25 cellular contexts compared by ENCODE assay signal in genomic region chr15:65949482-65949881, GRCh38.
"Had no signal": no experiment of that assay in that cellular context is flagged by ENCODE, and none has a peak within 500 bp of the region (broad histone marks: within the 10 kb centered on the region; RNA-seq: fewer than 3 reads in every experiment).

No MANE protein-coding gene starts in this region.

- H3K9me3 ChIP-seq: colonic mucosa, esophagus squamous epithelium, gastrocnemius medialis, heart right ventricle, left lung, lower lobe of right lung, mucosa of descending colon had no signal

- H3K36me3 Mint-ChIP-seq: mesothelial cell of epicardium; naive thymus-derived CD4-positive, alpha-beta T cell had no signal

- H3K9me3 Mint-ChIP-seq: dendritic cell treated with granulocyte-macrophage colony-stimulating factor and Interleukin-4, amounts not matched to agents 40 ng/mL and 50 ng/mL, for 4 days; effector memory CD8-positive, alpha-beta T cell; endodermal cell; mesothelial cell of epicardium; naive thymus-derived CD4-positive, alpha-beta T cell had no signal

- H3K4me3 Mint-ChIP-seq: dendritic cell treated with granulocyte-macrophage colony-stimulating factor and Interleukin-4, amounts not matched to agents 40 ng/mL and 50 ng/mL, for 4 days; effector memory CD8-positive, alpha-beta T cell; endodermal cell; mesothelial cell of epicardium; naive thymus-derived CD4-positive, alpha-beta T cell had no signal

- H3K4me3 ChIP-seq: colonic mucosa, esophagus squamous epithelium, gastrocnemius medialis, heart right ventricle, left lung, lower lobe of right lung, mucosa of descending colon had no signal

- H3K27ac Mint-ChIP-seq: dendritic cell treated with granulocyte-macrophage colony-stimulating factor and Interleukin-4, amounts not matched to agents 40 ng/mL and 50 ng/mL, for 4 days; effector memory CD8-positive, alpha-beta T cell; endodermal cell; mesothelial cell of epicardium; naive thymus-derived CD4-positive, alpha-beta T cell had no signal

- DNase-seq: colonic mucosa; cortex of kidney; effector CD8-positive, alpha-beta T cell; effector memory CD8-positive, alpha-beta T cell; endodermal cell; erythroblast; esophagus squamous epithelium; foreskin fibroblast; foreskin melanocyte; gastrocnemius medialis; glutamatergic neuron; head of caudate nucleus; heart right ventricle; hippocampal formation; left cardiac atrium; left lung; left ventricle myocardium superior; lower lobe of right lung; mesenchymal stem cell; mucosa of descending colon; naive thymus-derived CD4-positive, alpha-beta T cell had no signal

- ATAC-seq: effector memory CD8-positive, alpha-beta T cell; esophagus mucosa; gastrocnemius medialis; heart right ventricle; left cardiac atrium; left lung; left ventricle myocardium superior; lower lobe of right lung; mucosa of descending colon; naive thymus-derived CD4-positive, alpha-beta T cell had no signal

- H3K4me1 ChIP-seq: colonic mucosa, esophagus squamous epithelium, gastrocnemius medialis, heart right ventricle, left lung, lower lobe of right lung had no signal

- H3K27ac ChIP-seq: colonic mucosa, epithelial cell of prostate, esophagus squamous epithelium, gastrocnemius medialis, heart right ventricle, left lung, lower lobe of right lung had no signal

- H3K27me3 ChIP-seq: colonic mucosa, gastrocnemius medialis, left lung had no signal

- H3K36me3 ChIP-seq: colonic mucosa, esophagus squamous epithelium, gastrocnemius medialis, heart right ventricle, left lung, lower lobe of right lung had no signal
